In the genomic region with DNA sequence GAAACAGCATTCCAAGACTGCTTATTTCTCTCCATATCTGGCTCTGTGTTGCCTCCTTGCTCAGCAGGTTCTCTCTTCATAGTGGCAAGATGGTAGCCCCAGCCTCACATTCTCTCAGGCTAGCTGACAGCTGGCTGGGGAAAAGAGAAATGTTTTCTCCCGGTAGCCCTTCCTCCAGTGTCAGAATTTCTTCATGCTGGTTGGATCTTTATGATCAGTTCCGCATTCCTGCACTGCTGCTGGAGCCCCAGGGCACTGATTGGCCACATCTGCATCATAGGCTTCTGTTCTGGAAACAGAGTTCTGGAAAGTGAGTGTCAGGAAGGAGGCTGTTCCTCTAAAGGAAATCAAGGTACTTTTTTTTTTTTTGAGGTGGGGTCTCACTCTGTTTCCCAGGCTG, we compare ENCODE assay signal across 23 cellular contexts. TPM values are rescaled to one million over a fixed set of nuclear protein-coding genes. Genes with fewer than 3 reads are reported as not detected.
DNase-seq lines count a peak whose midpoint lies in the region; ATAC-seq, FAIRE-seq and TF ChIP-seq lines count a peak whose summit lies in the region.
"Had no signal": no experiment of that assay in that cellular context is flagged by ENCODE, and none has a peak within 500 bp of the region (broad histone marks: within the 10 kb centered on the region; RNA-seq: fewer than 3 reads in every experiment).

No MANE protein-coding gene starts in this region.

- POLR2A ChIA-PET in K562 (lab: Yijun Ruan, JAX), result interaction anchor here (1.6 kb wide), 1 partner anchor 10 kb away, joined by 4 read pairs; no protein-coding TSS in a partner anchor

- no peaks in the 10 kb centered on the region for H3F3A ChIP-seq in GM23248 (ENCODE audit: insufficient read depth)

- no peak for FAIRE-seq in K562 (lab: Jason Lieb, UNC)
- FAIRE-seq: GM19239, H1, pancreas, RCC 7860 had no signal

- no peaks in the 10 kb centered on the region for H3K36me3 ChIP-seq in GM23248 (ENCODE audit: low read depth)
- H3K36me3 ChIP-seq in K562 (ENCODE audit: control insufficient read depth, insufficient read depth, low read length), result no peaks in the 10 kb centered on the region
- no peaks in the 10 kb centered on the region for H3K36me3 ChIP-seq in tibial nerve
- H3K36me3 ChIP-seq: pancreas, WERI-Rb-1 had no signal

- 19 to 21% methylated on average over 2 of the region's 2 CpGs for WGBS in GM23248 (ENCODE audit: low coverage in 1 of 2, low lambda C conversion rate in 2 of 2, missing lambda C conversion rate in 2 of 2), 2 experiments
- WGBS in K562 (ENCODE audit: insufficient coverage, low coverage, missing lambda C conversion rate), result 35% methylated on average over 2 of the region's 2 CpGs
- WGBS in tibial nerve, 2 donors, result 33 to 49% methylated on average over 2 of the region's 2 CpGs

- in situ Hi-C loops in GM23248 (cut with MboI), result no loop called here
- in situ Hi-C loops in K562 (cut with MboI), result no loop called here

- no TSS peak for BruUV-seq in K562 (replicated peaks; lab: Mats Ljungman, UMichigan)

- no peaks in the 10 kb centered on the region for H3K9me3 ChIP-seq in GM23248 (ENCODE audit: low read depth)
- H3K9me3 ChIP-seq in K562 (replicated peaks; ENCODE audit: control insufficient read depth, insufficient read depth, low read depth, low read length), result no peaks in the 10 kb centered on the region
- H3K9me3 ChIP-seq in tibial nerve, result peaks cover 0 to 5% (median 0%) of the 10 kb centered on the region in 4 donors
- H3K9me3 ChIP-seq: pancreas had no signal

- no peak overlapping the region for H3K4me2 ChIP-seq in GM23248 (ENCODE audit: unreplicated experiment)
- H3K4me2 ChIP-seq in K562 (ENCODE audit: insufficient read depth, low read length), result no peak overlapping the region

- H2AFZ ChIP-seq in GM23248 (no peak overlapping the region), K562 (ENCODE audit: low read depth, low read length) (peak overlapping the region; percentile 38; the same call in 1 of the 2 replicates)

- TF ChIP-seq CTCF in AG10803 (conservative IDR thresholded peaks at IDR 0.05; ENCODE audit: low read length) (no peak), K562 (IDR thresholded peaks at IDR 0.05 in 2 of 3, conservative IDR thresholded peaks at IDR 0.05 in 1 of 3; ENCODE audit: insufficient read depth in 2 of 3, low read depth in 1 of 3, low read length in 3 of 3) (no peak), tibial nerve (IDR thresholded peaks at IDR 0.05) (no peak)

- H3K9me1 ChIP-seq in K562 (ENCODE audit: control insufficient read depth, insufficient read depth, low read length), result no peaks in the 10 kb centered on the region

- no peaks in the 10 kb centered on the region for H3K4me1 ChIP-seq in GM23248 (ENCODE audit: insufficient read depth)
- peaks cover 17 to 22% of the 10 kb centered on the region in 2 experiments for H3K4me1 ChIP-seq in K562 (replicated peaks in 1 of 2; ENCODE audit: control insufficient read depth in 2 of 2, insufficient read depth in 2 of 2, low read length in 2 of 2)
- no peaks in the 10 kb centered on the region for H3K4me1 ChIP-seq in tibial nerve

- ATAC-seq in K562 (no peak), HG03342 (IDR thresholded peaks at IDR 0.05; ENCODE audit: unreplicated experiment) (no peak), GM21619 (IDR thresholded peaks at IDR 0.05; ENCODE audit: unreplicated experiment) (no peak), GM18520 (IDR thresholded peaks at IDR 0.05; ENCODE audit: unreplicated experiment) (no peak)
- ATAC-seq: activated T-helper 17 cell treated with anti-CD3 and anti-CD28 coated beads, Interleukin-2, amount 50 U/mL, for 72 hours; natural killer cell; pancreas; sciatic nerve had no signal

- no peak for TF ChIP-seq RAD21 in K562 (CRISPR knock-in tag; conservative IDR thresholded peaks at IDR 0.05 in 1 of 2, IDR thresholded peaks at IDR 0.05 in 1 of 2)

- TF ChIP-seq EP300 in K562 (IDR thresholded peaks at IDR 0.05; ENCODE audit: low read length), result no peak
- no peak for TF ChIP-seq EP300 in tibial nerve (IDR thresholded peaks at IDR 0.05)

- CTCF ChIA-PET in K562 (lab: Yijun Ruan, JAX; ENCODE audit: low intra/inter-chr PET ratio), result no interaction called here

- H3K79me2 ChIP-seq in GM23248 (ENCODE audit: insufficient read depth), result no peaks in the 10 kb centered on the region
- H3K79me2 ChIP-seq in K562 (ENCODE audit: control insufficient read depth, insufficient read depth, low read length), result no peaks in the 10 kb centered on the region

- TF ChIP-seq POLR2A in K562 (conservative IDR thresholded peaks at IDR 0.05) (no peak), tibial nerve (IDR thresholded peaks at IDR 0.05) (no peak)

- H3K9ac ChIP-seq in GM23248 (no peak overlapping the region), K562 (ENCODE audit: insufficient read depth in 1 of 2, low read depth in 2 of 2, low read length in 2 of 2) (no peak overlapping the region)

- no peaks in the 10 kb centered on the region for H3K9me2 ChIP-seq in GM23248 (ENCODE audit: insufficient read depth)

- H4K20me1 ChIP-seq in GM23248 (ENCODE audit: insufficient read depth) (no peaks in the 10 kb centered on the region), K562 (replicated peaks; ENCODE audit: control insufficient read depth, insufficient read depth, low read length) (no peaks in the 10 kb centered on the region)

- DNase-seq in AG10803 (ENCODE audit: low read depth) (peak; percentile 31), GM23248 (peak; percentile 20), K562 (ENCODE audit: extremely low read depth in 1 of 4, low spot score in 3 of 4) (no peak), myocyte (ENCODE audit: low read depth) (peak; percentile 9), tibial nerve (ENCODE audit: low spot score in 2 of 2) (no peak)
- DNase-seq: activated naive CD8-positive, alpha-beta T cell treated with anti-CD3 and anti-CD28 coated beads for 36 hours; CD4-positive, alpha-beta memory T cell; effector memory CD4-positive, alpha-beta T cell; MM.1S; natural killer cell; NCI-H510A treated with DMSO at 0.1 percent for 48 hours; NK-92 treated with Interleukin-12 subunit alpha and Interleukin-12 subunit beta, amount 100 ng/mL, for 24 hours; T-helper 2 cell; WERI-Rb-1 had no signal

- H3K27ac ChIP-seq in GM23248 (no peak overlapping the region), K562 (ENCODE audit: extremely low read depth, low read depth, low read length) (no peak overlapping the region), tibial nerve (no peak overlapping the region)
- H3K27ac ChIP-seq: pancreas, WERI-Rb-1 had no signal

- H3K4me3 ChIP-seq in AG10803 (ENCODE audit: low read length), result no peak overlapping the region
- no peak overlapping the region for H3K4me3 ChIP-seq in GM23248
- no peak overlapping the region for H3K4me3 ChIP-seq in K562
- H3K4me3 ChIP-seq in tibial nerve, result no peak overlapping the region
- H3K4me3 ChIP-seq: pancreas had no signal

- H3K27me3 ChIP-seq in GM23248 (replicated peaks; ENCODE audit: insufficient read depth), result no peaks in the 10 kb centered on the region
- H3K27me3 ChIP-seq in K562 (ENCODE audit: control insufficient read depth in 2 of 2, insufficient read depth in 2 of 2, low read length in 2 of 2), result no peaks in the 10 kb centered on the region
- no peaks in the 10 kb centered on the region for H3K27me3 ChIP-seq in tibial nerve
- H3K27me3 ChIP-seq: pancreas had no signal

- intact Hi-C loops in K562 (cut with micrococcal nuclease), result no loop called here

RNA-seq across cellular contexts. Expression of a gene that starts 24.6 kb away (rescaled TPM):
- 62.5 and 65.8 TPM in 2 replicates for total RNA-seq in GM23248 (2014; rRNA removed; shearing (Covaris generic))
- polyA plus RNA-seq in GM23248 (2016; fragmentation: Nextera tagmentation; extraction: Ambion mirVana), result 132 and 139 TPM in 2 replicates
- total RNA-seq in K562 (2011; cell fraction: chromatin; rRNA removed; ENCODE audit: low replicate concordance), result 71.1 and 129 TPM in 2 replicates
- total RNA-seq in K562 (2011; cell fraction: nucleolus; rRNA removed), result 77.1 and 97.6 TPM in 2 replicates
- 95.7 and 96.5 TPM in 2 replicates for total RNA-seq in K562 (2011; cell fraction: nucleoplasm; rRNA removed)
- total RNA-seq in K562 (2014; rRNA removed), result 95.5 and 113 TPM in 2 replicates
- 110 TPM in 2 replicates for total RNA-seq in K562 (2014; rRNA removed; fragmentation: Illumina TruSeq; extraction: Trizol)
- total RNA-seq in K562 (2015; rRNA removed; fragmentation: Illumina TruSeq; extraction: Trizol), result 108 and 113 TPM in 2 replicates
- 86.1 and 92.6 TPM in 2 replicates for total RNA-seq in K562 (2021)
- polyA plus RNA-seq in K562 (2011; rRNA removed), result 86.1 and 99.0 TPM in 2 replicates
- polyA plus RNA-seq in K562 (2011; cell fraction: cytosol; rRNA removed), result 61.1 and 61.7 TPM in 2 replicates
- polyA plus RNA-seq in K562 (2011; cell fraction: nucleus; rRNA removed), result 106 and 126 TPM in 2 replicates
- 56.6 and 69.1 TPM in 2 replicates for polyA plus RNA-seq in K562 (2012)
- polyA plus RNA-seq in K562 (2014; fragmentation: Illumina TruSeq; extraction: Trizol), result 98.2 and 111 TPM in 2 replicates
- polyA plus RNA-seq in K562 (2014; fragmentation: Nextera tagmentation; extraction: Ambion mirVana), result 10 to 100 TPM; 42.1 to 59.6 TPM
- 99.3 and 128 TPM in 2 replicates for polyA plus RNA-seq in K562 (2014; rRNA removed)
- 86.3 and 90.5 TPM in 2 replicates for polyA minus RNA-seq in K562 (2011; rRNA and poly(A)+ RNA removed)
- 26.8 and 34.8 TPM in 2 replicates for polyA minus RNA-seq in K562 (2011; cell fraction: cytosol; rRNA and poly(A)+ RNA removed)
- polyA minus RNA-seq in K562 (2011; cell fraction: nucleus; rRNA and poly(A)+ RNA removed), result 62.5 and 81.8 TPM in 2 replicates
- total RNA-seq in myocyte, result 58.3 and 67.9 TPM in 2 replicates
- polyA plus RNA-seq in myocyte (2012), result 71.5 TPM
- 10 to 100 TPM; 43.7 to 57.2 (median 51.2) TPM for total RNA-seq in tibial nerve

RNA-seq across cellular contexts. Expression of a gene that starts 34.6 kb away (rescaled TPM):
- total RNA-seq in GM23248 (2014; rRNA removed; shearing (Covaris generic)), result 18.0 and 23.4 TPM in 2 replicates
- polyA plus RNA-seq in GM23248 (2016; fragmentation: Nextera tagmentation; extraction: Ambion mirVana) (9.0 and 9.3 TPM in 2 replicates), K562 (2011; rRNA removed) (2.9 and 5.2 TPM in 2 replicates), K562 (2014; fragmentation: Illumina TruSeq; extraction: Trizol) (2.3 and 4.6 TPM in 2 replicates), K562 (2014; fragmentation: Nextera tagmentation; extraction: Ambion mirVana) (under 1 TPM in 1 of 2 experiments, not detected in 1; 0.07 TPM), K562 (2014; rRNA removed) (11.0 and 12.0 TPM in 2 replicates)
- total RNA-seq in K562 (2011; cell fraction: chromatin; rRNA removed; ENCODE audit: low replicate concordance), result 3.5 and 12.3 TPM in 2 replicates
- total RNA-seq in K562 (2011; cell fraction: nucleolus; rRNA removed), result 17.3 and 17.5 TPM in 2 replicates
- total RNA-seq in K562 (2011; cell fraction: nucleoplasm; rRNA removed), result 7.9 and 9.0 TPM in 2 replicates
- total RNA-seq in K562 (2014; rRNA removed) (13.4 and 18.5 TPM in 2 replicates), K562 (2014; rRNA removed; fragmentation: Illumina TruSeq; extraction: Trizol) (1.2 TPM in 2 replicates), K562 (2015; rRNA removed; fragmentation: Illumina TruSeq; extraction: Trizol) (5.0 and 5.6 TPM in 2 replicates), K562 (2021) (12.7 and 15.1 TPM in 2 replicates), myocyte (29.3 and 38.1 TPM in 2 replicates), tibial nerve (100 to 1,000 TPM in 2 of 4 donors, 10 to 100 TPM in 2; 52.2 to 119 (median 89.0) TPM)
- polyA plus RNA-seq in K562 (2011; cell fraction: cytosol; rRNA removed), result 6.8 and 18.1 TPM in 2 replicates
- 5.6 and 9.4 TPM in 2 replicates for polyA plus RNA-seq in K562 (2011; cell fraction: nucleus; rRNA removed)
- polyA plus RNA-seq in K562 (2012), result 9.9 and 29.3 TPM in 2 replicates
- polyA minus RNA-seq in K562 (2011; rRNA and poly(A)+ RNA removed), result 1.9 and 2.0 TPM in 2 replicates
- 5.2 and 6.2 TPM in 2 replicates for polyA minus RNA-seq in K562 (2011; cell fraction: cytosol; rRNA and poly(A)+ RNA removed)
- polyA minus RNA-seq in K562 (2011; cell fraction: nucleus; rRNA and poly(A)+ RNA removed), result 6.5 and 7.6 TPM in 2 replicates
- 31.5 TPM for polyA plus RNA-seq in myocyte (2012)

Comparison
In these comparisons a context has a peak if more than half of its experiments do, and no peak if none do; other contexts are left out.
1. DNase-seq: peak in AG10803 (single experiment), GM23248 (single experiment) and myocyte (single experiment); none in K562 (0 of 4) and tibial nerve (0 of 2).